Comparison of ENCODE assay signal across 2 cellular contexts in genomic region chr5:138339086-138339456, GRCh38.
TF ChIP-seq lines count a peak whose summit lies in the region.

No MANE protein-coding gene starts in this region.

TF ChIP-seq in SK-N-SH, 30 proteins besides CTCF, POLR2A, EP300 and RAD21 (continued from another document):
- TF ChIP-seq PBX3 (IDR thresholded peaks at IDR 0.05): no peak
- no peak for TF ChIP-seq TCF12 (IDR thresholded peaks at IDR 0.05)
- TF ChIP-seq RFX5 (IDR thresholded peaks at IDR 0.05; ENCODE audit: low read length): no peak
- no peak for TF ChIP-seq TAF1 (IDR thresholded peaks at IDR 0.05; ENCODE audit: borderline replicate concordance, low read depth, low read length)
- TF ChIP-seq JUND (IDR thresholded peaks at IDR 0.05): no peak
- TF ChIP-seq NRF1 (IDR thresholded peaks at IDR 0.05; ENCODE audit: low read depth, low read length): no peak
- no peak for TF ChIP-seq FOXJ3 (CRISPR knock-in tag; IDR thresholded peaks at IDR 0.05)
- TF ChIP-seq ZBTB33 (IDR thresholded peaks at IDR 0.05; ENCODE audit: borderline replicate concordance, low read depth): no peak

TF ChIP-seq in SK-N-SH treated with all-trans-retinoic acid at 6 μM for 48 hours, 23 proteins besides CTCF, POLR2A, EP300 and RAD21 (continued from another document):
- TF ChIP-seq ISL1 (CRISPR knock-in tag; IDR thresholded peaks at IDR 0.05): no peak
- no peak for TF ChIP-seq ZFP30 (CRISPR knock-in tag; IDR thresholded peaks at IDR 0.05)
- no peak for TF ChIP-seq BACH2 (CRISPR knock-in tag; IDR thresholded peaks at IDR 0.05; ENCODE audit: borderline replicate concordance)
